In genomic region chr17:21008516-21008915, GRCh38 we compare ENCODE assay signal across 15 cellular contexts. TPM values are rescaled to one million over a fixed set of nuclear protein-coding genes. Genes with fewer than 3 reads are reported as not detected.
DNase-seq lines count a peak whose midpoint lies in the region; ATAC-seq and TF ChIP-seq lines count a peak whose summit lies in the region.
"Had no signal": no experiment of that assay in that cellular context is flagged by ENCODE, and none has a peak within 500 bp of the region (broad histone marks: within the 10 kb centered on the region; RNA-seq: fewer than 3 reads in every experiment).

No MANE protein-coding gene starts in this region.

- intact Hi-C loops in natural killer cell (cut with micrococcal nuclease) = no loop called here

- DNase-seq in natural killer cell treated with Interleukin-12 subunit alpha and Interleukin-12 subunit beta and Interleukin-15 and Interleukin-18, amount 100 ng/mL, for 72 hours (ENCODE audit: low spot score) = peak; percentile 0
- DNase-seq in natural killer cell (no peak), chondrocyte (ENCODE audit: low spot score) (no peak), progenitor cell of endocrine pancreas (ENCODE audit: low spot score, unreplicated experiment) (no peak), NCI-H2171 (lab: John Stamatoyannopoulos, UW) (no peak), NCI-H226 (no peak), NCI-H2029 treated with DMSO at 0.1 percent for 48 hours (lab: John Stamatoyannopoulos, UW) (no peak)
- DNase-seq: HFFc6, KG1, NCI-H1436 treated with DMSO at 0.1 percent for 48 hours, NCI-H2081, NCI-H510A treated with DMSO at 0.1 percent for 48 hours, NCI-H82 had no signal

- H3K4me1 Mint-ChIP-seq in natural killer cell treated with Interleukin-12 subunit alpha and Interleukin-12 subunit beta and Interleukin-15 and Interleukin-18, amount 100 ng/mL, for 72 hours (ENCODE audit: low read depth in 2 of 2) = peaks cover 3 to 14% of the 10 kb centered on the region in 2 donors
- H3K4me1 Mint-ChIP-seq in natural killer cell = peaks cover 8% of the 10 kb centered on the region in 2 donors
- H3K4me1 Mint-ChIP-seq in chondrocyte (ENCODE audit: low read depth) = peaks cover 4% of the 10 kb centered on the region
- no peaks in the 10 kb centered on the region for H3K4me1 Mint-ChIP-seq in progenitor cell of endocrine pancreas (ENCODE audit: low read depth)
- no peaks in the 10 kb centered on the region for H3K4me1 Mint-ChIP-seq in activated T-helper 17 cell treated with anti-CD3 and anti-CD28 coated beads, Interleukin-2, amount 50 U/mL, for 72 hours

- ATAC-seq in natural killer cell treated with Interleukin-12 subunit alpha and Interleukin-12 subunit beta and Interleukin-15 and Interleukin-18, amount 100 ng/mL, for 72 hours = no peak
- no peak for ATAC-seq in natural killer cell
- ATAC-seq in activated T-helper 17 cell treated with anti-CD3 and anti-CD28 coated beads, Interleukin-2, amount 50 U/mL, for 72 hours (replicated peaks) = no peak
- ATAC-seq: A549 had no signal

- TF ChIP-seq CTCF in natural killer cell (IDR thresholded peaks at IDR 0.05) (no peak), chondrocyte (IDR thresholded peaks at IDR 0.05) (no peak), progenitor cell of endocrine pancreas (IDR thresholded peaks at IDR 0.05; ENCODE audit: unreplicated experiment) (no peak)

- H3K27me3 Mint-ChIP-seq in natural killer cell treated with Interleukin-12 subunit alpha and Interleukin-12 subunit beta and Interleukin-15 and Interleukin-18, amount 100 ng/mL, for 72 hours = no peaks in the 10 kb centered on the region
- H3K27me3 Mint-ChIP-seq in natural killer cell (ENCODE audit: low read depth in 2 of 2) = no peaks in the 10 kb centered on the region
- H3K27me3 Mint-ChIP-seq in chondrocyte (ENCODE audit: low read depth) = no peaks in the 10 kb centered on the region
- H3K27me3 Mint-ChIP-seq in progenitor cell of endocrine pancreas = no peaks in the 10 kb centered on the region
- H3K27me3 Mint-ChIP-seq in activated T-helper 17 cell treated with anti-CD3 and anti-CD28 coated beads, Interleukin-2, amount 50 U/mL, for 72 hours = no peaks in the 10 kb centered on the region

- peaks cover 16% of the 10 kb centered on the region for H3K36me3 Mint-ChIP-seq in natural killer cell treated with Interleukin-12 subunit alpha and Interleukin-12 subunit beta and Interleukin-15 and Interleukin-18, amount 100 ng/mL, for 72 hours
- H3K36me3 Mint-ChIP-seq in natural killer cell (peaks cover 15% of the 10 kb centered on the region), chondrocyte (ENCODE audit: low read depth) (peaks cover 58% of the 10 kb centered on the region), progenitor cell of endocrine pancreas (ENCODE audit: insufficient read depth) (peaks cover 47% of the 10 kb centered on the region)
- H3K36me3 Mint-ChIP-seq in activated T-helper 17 cell treated with anti-CD3 and anti-CD28 coated beads, Interleukin-2, amount 50 U/mL, for 72 hours (ENCODE audit: low read depth) = peaks cover 100% of the 10 kb centered on the region

- no peak overlapping the region for H3K4me3 Mint-ChIP-seq in natural killer cell treated with Interleukin-12 subunit alpha and Interleukin-12 subunit beta and Interleukin-15 and Interleukin-18, amount 100 ng/mL, for 72 hours
- H3K4me3 Mint-ChIP-seq in natural killer cell (no peak overlapping the region), chondrocyte (ENCODE audit: unreplicated experiment) (no peak overlapping the region), progenitor cell of endocrine pancreas (ENCODE audit: low read depth) (no peak overlapping the region)
- no peak overlapping the region for H3K4me3 Mint-ChIP-seq in activated T-helper 17 cell treated with anti-CD3 and anti-CD28 coated beads, Interleukin-2, amount 50 U/mL, for 72 hours
- H3K4me3 Mint-ChIP-seq: HFFc6 had no signal

- no peaks in the 10 kb centered on the region for H3K9me3 Mint-ChIP-seq in natural killer cell treated with Interleukin-12 subunit alpha and Interleukin-12 subunit beta and Interleukin-15 and Interleukin-18, amount 100 ng/mL, for 72 hours
- H3K9me3 Mint-ChIP-seq in natural killer cell (no peaks in the 10 kb centered on the region), chondrocyte (ENCODE audit: low read depth) (no peaks in the 10 kb centered on the region), progenitor cell of endocrine pancreas (ENCODE audit: low read depth) (no peaks in the 10 kb centered on the region)
- no peaks in the 10 kb centered on the region for H3K9me3 Mint-ChIP-seq in activated T-helper 17 cell treated with anti-CD3 and anti-CD28 coated beads, Interleukin-2, amount 50 U/mL, for 72 hours
- H3K9me3 Mint-ChIP-seq: HFFc6 had no signal

- H3K27ac Mint-ChIP-seq in natural killer cell treated with Interleukin-12 subunit alpha and Interleukin-12 subunit beta and Interleukin-15 and Interleukin-18, amount 100 ng/mL, for 72 hours = no peak overlapping the region
- H3K27ac Mint-ChIP-seq in natural killer cell (no peak overlapping the region), chondrocyte (ENCODE audit: unreplicated experiment) (peak overlapping the region; percentile 32), progenitor cell of endocrine pancreas (peak overlapping the region; percentile 29)
- no peak overlapping the region for H3K27ac Mint-ChIP-seq in activated T-helper 17 cell treated with anti-CD3 and anti-CD28 coated beads, Interleukin-2, amount 50 U/mL, for 72 hours
- H3K27ac Mint-ChIP-seq: HFFc6 had no signal

RNA-seq across cellular contexts. Expression of gene USP22, which starts 34.3 kb away (rescaled TPM):
- 100 to 1,000 TPM; 102 to 179 TPM for total RNA-seq in natural killer cell treated with Interleukin-12 subunit alpha and Interleukin-12 subunit beta and Interleukin-15 and Interleukin-18, amount 100 ng/mL, for 72 hours
- 100 to 1,000 TPM; 121 to 155 (median 140) TPM for total RNA-seq in natural killer cell
- total RNA-seq in chondrocyte = 228 to 248 TPM (median 239 TPM) in 3 replicates
- total RNA-seq in progenitor cell of endocrine pancreas = 368 and 373 TPM in 2 replicates
- total RNA-seq in activated T-helper 17 cell treated with anti-CD3 and anti-CD28 coated beads, Interleukin-2, amount 50 U/mL, for 72 hours = 100 to 1,000 TPM; 136 to 143 TPM

Comparison
In these comparisons a context has a peak if more than half of its experiments do, and no peak if none do; other contexts are left out.
1. H3K27ac Mint-ChIP-seq: peak in chondrocyte (single experiment) and progenitor cell of endocrine pancreas (single experiment); none in natural killer cell treated with Interleukin-12 subunit alpha and Interleukin-12 subunit beta and Interleukin-15 and Interleukin-18, amount 100 ng/mL, for 72 hours (0 of 2), natural killer cell (0 of 2) and activated T-helper 17 cell treated with anti-CD3 and anti-CD28 coated beads, Interleukin-2, amount 50 U/mL, for 72 hours (single experiment).